12 cellular contexts compared by ENCODE assay signal in the genomic region with DNA sequence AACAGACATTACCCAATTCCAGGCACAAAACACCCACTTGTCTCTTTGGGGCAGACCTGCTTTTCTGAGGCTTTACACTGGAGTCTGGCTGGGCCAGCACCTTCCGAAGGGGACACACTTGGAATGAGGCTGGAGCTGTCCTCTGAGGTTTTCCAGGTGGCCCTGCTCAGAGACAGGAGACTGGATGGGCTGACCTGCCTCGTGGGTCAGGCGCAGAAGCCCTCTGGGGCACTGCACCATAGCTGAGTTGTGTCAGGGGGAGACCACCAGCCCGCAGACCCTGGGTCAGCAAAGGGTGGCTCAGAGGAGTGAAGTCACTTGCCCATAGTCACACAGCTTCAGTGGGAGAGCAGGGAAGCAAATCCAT. TPM values are rescaled to one million over a fixed set of nuclear protein-coding genes. Genes with fewer than 3 reads are reported as not detected.
DNase-seq lines count a peak whose midpoint lies in the region; ATAC-seq, FAIRE-seq and TF ChIP-seq lines count a peak whose summit lies in the region.
"Had no signal": no experiment of that assay in that cellular context is flagged by ENCODE, and none has a peak within 500 bp of the region (broad histone marks: within the 10 kb centered on the region; RNA-seq: fewer than 3 reads in every experiment).

No MANE protein-coding gene starts in this region.

- peak overlapping the region; percentile 76 for H3K4me3 Mint-ChIP-seq in activated T-cell treated with anti-CD3 and anti-CD28 coated beads, Interleukin-2, amount 50 U/mL, for 4 hours
- H3K4me3 Mint-ChIP-seq in IgD-negative memory B cell = peak overlapping the region in 3 of 4 donors; percentile 57 to 91 (median 88)

- no peaks in the 10 kb centered on the region for H3K9me3 ChIP-seq in H1 (ENCODE audit: insufficient read depth in 2 of 2, low read depth in 1 of 2, low read length in 1 of 2)
- no peaks in the 10 kb centered on the region for H3K9me3 ChIP-seq in trophoblast cell (ENCODE audit: insufficient read depth, low read depth, low read length)
- H3K9me3 ChIP-seq in mucosa of descending colon = no peaks in the 10 kb centered on the region

- peaks cover 26% of the 10 kb centered on the region for H3K4me1 Mint-ChIP-seq in activated T-cell treated with anti-CD3 and anti-CD28 coated beads, Interleukin-2, amount 50 U/mL, for 4 hours (ENCODE audit: low read depth)
- peaks cover 5 to 10% (median 6%) of the 10 kb centered on the region in 3 donors for H3K4me1 Mint-ChIP-seq in IgD-negative memory B cell

- H4K5ac ChIP-seq in H1 (ENCODE audit: insufficient read length, low read depth, low read length) = no peak overlapping the region

- H3K18ac ChIP-seq in H1 (ENCODE audit: extremely low read depth, low read length) = no peak overlapping the region
- H3K18ac ChIP-seq in trophoblast cell (ENCODE audit: low read length) = no peak overlapping the region

- 0 out of 2 replicates have a peak overlapping the region, but pooled peaks have one; percentile 16 for H2BK5ac ChIP-seq in H1 (ENCODE audit: low read depth, low read length)
- no peak overlapping the region for H2BK5ac ChIP-seq in trophoblast cell (ENCODE audit: low read depth, low read length, poor library complexity)

- TF ChIP-seq RAD21 in H1 (IDR thresholded peaks at IDR 0.05 in 1 of 2, conservative IDR thresholded peaks at IDR 0.05 in 1 of 2; ENCODE audit: low read depth in 2 of 2, low read length in 2 of 2) = no peak

- H3K14ac ChIP-seq in H1 (ENCODE audit: insufficient read length) = no peak overlapping the region
- no peak overlapping the region for H3K14ac ChIP-seq in trophoblast cell (ENCODE audit: low read length)

- H3K4me3 ChIP-seq in H1 (ENCODE audit: extremely low read depth in 1 of 4, insufficient read depth in 2 of 4, low read depth in 3 of 4, low read length in 4 of 4) (0 out of 8 replicates have a peak overlapping the region, but pooled peaks of 1 of the 4 experiments have one; percentile 33), trophoblast cell (ENCODE audit: low read depth, low read length) (no peak overlapping the region), mucosa of descending colon (no peak overlapping the region)

- intact Hi-C loops in posterior vena cava (cut with DNase I) = no loop called here
- intact Hi-C loops in mucosa of descending colon (cut with DNase I, micrococcal nuclease) = no loop called here

- H3K27me3 Mint-ChIP-seq in activated T-cell treated with anti-CD3 and anti-CD28 coated beads, Interleukin-2, amount 50 U/mL, for 4 hours (ENCODE audit: low read depth) = peaks cover 26% of the 10 kb centered on the region
- H3K27me3 Mint-ChIP-seq in IgD-negative memory B cell = peaks cover 19% of the 10 kb centered on the region

- H3K4me1 ChIP-seq in H1 (replicated peaks in 1 of 4; ENCODE audit: control insufficient read depth in 3 of 4, insufficient read depth in 4 of 4, low read length in 3 of 4) (peaks cover 5 to 46% (median 35%) of the 10 kb centered on the region in 4 experiments), trophoblast cell (ENCODE audit: control insufficient read depth in 1 of 2, insufficient read depth in 2 of 2, low read length in 2 of 2) (peaks cover 19 to 23% of the 10 kb centered on the region in 2 experiments), mucosa of descending colon (ENCODE audit: low read depth) (peaks cover 23% of the 10 kb centered on the region)

- H2BK20ac ChIP-seq in H1 (ENCODE audit: low read length) = no peak overlapping the region

- H2AFZ ChIP-seq in H1 (ENCODE audit: low read length) = no peak overlapping the region
- no peak overlapping the region for H2AFZ ChIP-seq in trophoblast cell (ENCODE audit: insufficient read depth, low read length, poor library complexity)

- H2AK5ac ChIP-seq in H1 (ENCODE audit: low read depth, low read length) (no peak overlapping the region; the same call in 1 of the 2 replicates), trophoblast cell (ENCODE audit: low read length) (no peak overlapping the region)

- TF ChIP-seq CTCF in H1 (IDR thresholded peaks at IDR 0.05; ENCODE audit: control extremely low read depth in 1 of 3, insufficient read depth in 1 of 3, low read depth in 1 of 3, low read length in 3 of 3) = no peak
- no peak for TF ChIP-seq CTCF in mucosa of descending colon (IDR thresholded peaks at IDR 0.05)

- H3K27ac ChIP-seq in H1 (ENCODE audit: low read depth, low read length) = no peak overlapping the region
- H3K27ac ChIP-seq in trophoblast cell (ENCODE audit: low read depth, low read length) = no peak overlapping the region

- H2BK12ac ChIP-seq in H1 (ENCODE audit: low read depth, low read length) (no peak overlapping the region), trophoblast cell (ENCODE audit: low read length) (no peak overlapping the region)

- H3K23ac ChIP-seq in H1 (ENCODE audit: insufficient read length) (no peak overlapping the region), trophoblast cell (ENCODE audit: low read length) (no peak overlapping the region)

- peaks cover 1 to 3% of the 10 kb centered on the region in 2 experiments for H4K20me1 ChIP-seq in H1 (replicated peaks in 1 of 2; ENCODE audit: control insufficient read depth in 1 of 2, insufficient read depth in 2 of 2, low read length in 2 of 2)

- H4K91ac ChIP-seq in H1 (replicated peaks; ENCODE audit: insufficient read length, low read length) (no peak overlapping the region), trophoblast cell (ENCODE audit: low read depth, low read length) (no peak overlapping the region)

- DNase-seq in activated T-cell treated with anti-CD3 and anti-CD28 coated beads, Interleukin-2, amount 50 U/mL, for 4 hours = no peak
- no peak for DNase-seq in activated T-cell treated with anti-CD3 and anti-CD28 coated beads, Interleukin-2, amount 50 U/mL, for 1 hour
- DNase-seq in H1 (ENCODE audit: low read depth in 1 of 2, low spot score in 2 of 2) = peak in 1 of 2 experiments; percentile 49
- peak; percentile 47 for DNase-seq in posterior vena cava (ENCODE audit: low spot score)
- no peak for DNase-seq in trophoblast cell
- no peak for DNase-seq in mucosa of descending colon
- DNase-seq: NCI-H187 had no signal

- WGBS in H1 (ENCODE audit: extremely low coverage in 1 of 2, insufficient coverage in 1 of 2, insufficient read length in 1 of 2, insufficient replicate concordance in 2 of 2, low coverage in 1 of 2, low lambda C conversion rate in 2 of 2, missing lambda C conversion rate in 1 of 2), 2 experiments = 83% methylated on average over 4 of the region's 4 CpGs; no CpG with 5 or more reads in 1 of the 2 experiments
- no CpG with 5 or more reads among the region's 4 CpGs for WGBS in trophoblast cell (ENCODE audit: extremely low coverage, insufficient coverage, insufficient read length)

- H2BK15ac ChIP-seq in H1 (ENCODE audit: low read length) = peak overlapping the region; percentile 29; the same call in 1 of the 2 replicates

- peak overlapping the region in 1 of 3 donors; percentile 33 for H3K27ac Mint-ChIP-seq in IgD-negative memory B cell

- H3K56ac ChIP-seq in H1 (replicated peaks; ENCODE audit: insufficient read length, low read depth, low read length) = no peak overlapping the region

- CTCF ChIA-PET in H1 (lab: Charles Lee; ENCODE audit: partially characterized antibody) = interaction anchor here (1.3 to 4.6 kb wide), 3 partner anchors 11 to 33 kb away, joined by 3 to 34 read pairs (median 14); a partner anchor contains a TSS

- no peaks in the 10 kb centered on the region for H3K9me3 Mint-ChIP-seq in activated T-cell treated with anti-CD3 and anti-CD28 coated beads, Interleukin-2, amount 50 U/mL, for 4 hours
- no peaks in the 10 kb centered on the region for H3K9me3 Mint-ChIP-seq in IgD-negative memory B cell

- peaks cover 2 to 30% (median 27%) of the 10 kb centered on the region in 4 experiments for H3K27me3 ChIP-seq in H1 (replicated peaks in 1 of 4; ENCODE audit: control insufficient read depth in 3 of 4, extremely low read depth in 1 of 4, insufficient read depth in 3 of 4, low read length in 3 of 4)
- H3K27me3 ChIP-seq in trophoblast cell (ENCODE audit: insufficient read depth, low read length) = peaks cover 25% of the 10 kb centered on the region

- peaks cover 11% of the 10 kb centered on the region; the same call in 1 of the 2 replicates for H3K23me2 ChIP-seq in H1 (ENCODE audit: low read depth, low read length)

- no peaks in the 10 kb centered on the region for H3K36me3 Mint-ChIP-seq in activated T-cell treated with anti-CD3 and anti-CD28 coated beads, Interleukin-2, amount 50 U/mL, for 4 hours (ENCODE audit: insufficient read depth)
- H3K36me3 Mint-ChIP-seq in IgD-negative memory B cell = peaks cover 2% of the 10 kb centered on the region

- no peaks in the 10 kb centered on the region; a peak in 1 of 4 replicates for H3K79me2 ChIP-seq in H1 (ENCODE audit: control insufficient read depth in 1 of 2, insufficient read depth in 2 of 2, low read length in 2 of 2)
- peaks cover 2% of the 10 kb centered on the region for H3K79me2 ChIP-seq in trophoblast cell (ENCODE audit: control insufficient read depth, insufficient read depth, low read length, poor library complexity)

- H2BK120ac ChIP-seq in H1 (replicated peaks; ENCODE audit: low read depth, low read length) = no peak overlapping the region
- no peak overlapping the region for H2BK120ac ChIP-seq in trophoblast cell (ENCODE audit: insufficient read depth, low read length, poor library complexity)

- H3K4ac ChIP-seq in H1 (replicated peaks; ENCODE audit: insufficient read length, low read depth, low read length) (no peak overlapping the region), trophoblast cell (ENCODE audit: low read depth, low read length) (no peak overlapping the region)

- no peak for TF ChIP-seq EP300 in H1 (IDR thresholded peaks at IDR 0.05; ENCODE audit: borderline replicate concordance in 1 of 2, low read depth in 2 of 2, low read length in 2 of 2)

- ATAC-seq in activated T-cell treated with anti-CD3 and anti-CD28 coated beads, Interleukin-2, amount 50 U/mL, for 4 hours = no peak
- ATAC-seq in GM21447 (IDR thresholded peaks at IDR 0.05; ENCODE audit: unreplicated experiment) (no peak), mucosa of descending colon (no peak)

- H3K79me1 ChIP-seq in H1 (ENCODE audit: low read depth, low read length) (no peaks in the 10 kb centered on the region), trophoblast cell (ENCODE audit: low read length) (peaks cover 19% of the 10 kb centered on the region)

- FAIRE-seq in H1 (lab: Jason Lieb, UNC) = no peak

- H3K4me2 ChIP-seq in H1 (ENCODE audit: insufficient read depth in 1 of 2, low read depth in 2 of 2, low read length in 2 of 2) (peak overlapping the region; percentile 97; a peak in 2 of 4 replicates), trophoblast cell (ENCODE audit: low read length) (no peak overlapping the region)

- no peak overlapping the region for H4K8ac ChIP-seq in H1 (ENCODE audit: extremely low read depth, insufficient read depth, low read length)
- no peak overlapping the region for H4K8ac ChIP-seq in trophoblast cell (ENCODE audit: low read depth, low read length)

- no peak overlapping the region for H3K9ac ChIP-seq in H1 (replicated peaks in 1 of 4; ENCODE audit: extremely low read depth in 1 of 4, low read depth in 3 of 4, low read length in 3 of 4)
- no peak overlapping the region for H3K9ac ChIP-seq in trophoblast cell (ENCODE audit: low read length)

- POLR2A ChIA-PET in H1 (lab: Charles Lee; ENCODE audit: partially characterized antibody) = interaction anchor here (1.6 to 7.8 kb wide), 3 partner anchors 14 to 56 kb away, joined by 10 to 68 read pairs (median 11); a partner anchor contains a TSS

- no peak for TF ChIP-seq POLR2A in H1 (IDR thresholded peaks at IDR 0.05; ENCODE audit: control extremely low read depth in 1 of 2, low read depth in 2 of 2, low read length in 2 of 2)

- H3K36me3 ChIP-seq in H1 (ENCODE audit: control insufficient read depth in 2 of 4, insufficient read depth in 4 of 4, low read length in 3 of 4) = no peaks in the 10 kb centered on the region
- no peaks in the 10 kb centered on the region for H3K36me3 ChIP-seq in trophoblast cell (ENCODE audit: control insufficient read depth in 1 of 2, insufficient read depth in 2 of 2, low read length in 2 of 2)
- H3K36me3 ChIP-seq in mucosa of descending colon (ENCODE audit: low read depth) = no peaks in the 10 kb centered on the region

- H4K12ac ChIP-seq in trophoblast cell (ENCODE audit: low read depth, low read length) = no peak overlapping the region

RNA-seq across cellular contexts. Expression of a gene that starts 1.8 kb away (rescaled TPM):
- 1 to 10 TPM; 1.0 to 2.1 (median 1.1) TPM for total RNA-seq in activated T-cell treated with anti-CD3 and anti-CD28 coated beads, Interleukin-2, amount 50 U/mL, for 4 hours
- polyA plus RNA-seq in IgD-negative memory B cell (not detected), H1 (2011; rRNA removed) (13.2 and 16.7 TPM in 2 replicates)
- total RNA-seq in H1 (2021; fragmentation: NEBNext Ultra II Directional; extraction: Animal tissue kit (Norgen Biotek cat#: 25700)) = 18.3 and 18.4 TPM in 2 replicates
- 18.1 TPM for polyA plus RNA-seq in H1 (2011; cell fraction: cytosol; rRNA removed)
- polyA plus RNA-seq in H1 (2011; cell fraction: nucleus; rRNA removed) = 56.3 TPM
- 15.3 to 22.7 TPM (median 18.5 TPM) in 4 replicates for polyA plus RNA-seq in H1 (2012, experiment 1 of 2)
- 13.8 TPM for polyA plus RNA-seq in H1 (2012, experiment 2 of 2)
- polyA plus RNA-seq in H1 (2013, experiment 1 of 2) = 8.4 TPM
- 8.1 TPM for polyA plus RNA-seq in H1 (2013, experiment 2 of 2)
- 6.4 and 7.4 TPM in 2 replicates for polyA minus RNA-seq in H1 (2011; rRNA and poly(A)+ RNA removed)
- 5.1 TPM for polyA minus RNA-seq in H1 (2011; cell fraction: cytosol; rRNA and poly(A)+ RNA removed)
- 9.6 TPM for polyA minus RNA-seq in H1 (2011; cell fraction: nucleus; rRNA and poly(A)+ RNA removed)
- total RNA-seq in posterior vena cava (1 to 10 TPM in 1 of 2 donors, under 1 TPM in 1; 0.14 to 2.1 TPM), mucosa of descending colon (under 1 TPM in 2 of 3 donors, not detected in 1; 0.07 to 0.09 TPM)
- polyA plus RNA-seq in trophoblast cell (2013) = 2.9 and 3.1 TPM in 2 replicates
- total RNA-seq: mononuclear cell, urinary bladder had no signal

RNA-seq across cellular contexts. Expression of a gene that starts 12.9 kb away (rescaled TPM):
- total RNA-seq in activated T-cell treated with anti-CD3 and anti-CD28 coated beads, Interleukin-2, amount 50 U/mL, for 4 hours = not detected
- polyA plus RNA-seq in IgD-negative memory B cell (not detected), H1 (2011; rRNA removed) (6.9 and 10.5 TPM in 2 replicates)
- total RNA-seq in H1 (2021; fragmentation: NEBNext Ultra II Directional; extraction: Animal tissue kit (Norgen Biotek cat#: 25700)) = 9.9 and 10.4 TPM in 2 replicates
- 9.7 TPM for polyA plus RNA-seq in H1 (2011; cell fraction: cytosol; rRNA removed)
- polyA plus RNA-seq in H1 (2011; cell fraction: nucleus; rRNA removed) = 14.6 TPM
- polyA plus RNA-seq in H1 (2012, experiment 1 of 2) = 6.2 to 10.5 TPM (median 8.5 TPM) in 4 replicates
- polyA plus RNA-seq in H1 (2012, experiment 2 of 2) = 5.9 TPM
- polyA plus RNA-seq in H1 (2013, experiment 1 of 2) = 7.4 TPM
- polyA plus RNA-seq in H1 (2013, experiment 2 of 2) = 6.7 TPM
- 8.8 and 14.3 TPM in 2 replicates for polyA minus RNA-seq in H1 (2011; rRNA and poly(A)+ RNA removed)
- 10.8 TPM for polyA minus RNA-seq in H1 (2011; cell fraction: cytosol; rRNA and poly(A)+ RNA removed)
- 11.0 TPM for polyA minus RNA-seq in H1 (2011; cell fraction: nucleus; rRNA and poly(A)+ RNA removed)
- total RNA-seq in posterior vena cava (1 to 10 TPM; 2.9 to 3.2 TPM), mucosa of descending colon (under 1 TPM; 0.20 to 0.63 (median 0.53) TPM)
- 1.4 TPM in 2 replicates for polyA plus RNA-seq in trophoblast cell (2013)
- total RNA-seq: T-helper 1 cell treated with Interleukin-12 subunit alpha and Interleukin-12 subunit beta and Interleukin-4 antibody, amounts not matched to agents 30 ng/mL and 1 ng/mL, for 36 hours had no signal

RNA-seq across cellular contexts. Expression of a gene that starts 56.4 kb away (rescaled TPM):
- total RNA-seq in activated T-cell treated with anti-CD3 and anti-CD28 coated beads, Interleukin-2, amount 50 U/mL, for 4 hours = 100 to 1,000 TPM; 102 to 116 (median 107) TPM
- polyA plus RNA-seq in IgD-negative memory B cell (230 TPM), H1 (2011; rRNA removed) (47.4 and 47.6 TPM in 2 replicates)
- 121 and 125 TPM in 2 replicates for total RNA-seq in H1 (2021; fragmentation: NEBNext Ultra II Directional; extraction: Animal tissue kit (Norgen Biotek cat#: 25700))
- 77.7 TPM for polyA plus RNA-seq in H1 (2011; cell fraction: cytosol; rRNA removed)
- polyA plus RNA-seq in H1 (2011; cell fraction: nucleus; rRNA removed) = 62.1 TPM
- 73.1 to 95.8 TPM (median 92.7 TPM) in 4 replicates for polyA plus RNA-seq in H1 (2012, experiment 1 of 2)
- polyA plus RNA-seq in H1 (2012, experiment 2 of 2) = 13.5 TPM
- polyA plus RNA-seq in H1 (2013, experiment 1 of 2) = 74.0 TPM
- polyA plus RNA-seq in H1 (2013, experiment 2 of 2) = 71.2 TPM
- polyA minus RNA-seq in H1 (2011; rRNA and poly(A)+ RNA removed) = 43.7 and 53.5 TPM in 2 replicates
- polyA minus RNA-seq in H1 (2011; cell fraction: cytosol; rRNA and poly(A)+ RNA removed) = 42.9 TPM
- 113 TPM for polyA minus RNA-seq in H1 (2011; cell fraction: nucleus; rRNA and poly(A)+ RNA removed)
- total RNA-seq in posterior vena cava (100 to 1,000 TPM; 149 to 164 TPM), mucosa of descending colon (100 to 1,000 TPM; 168 to 276 (median 246) TPM)
- 118 and 125 TPM in 2 replicates for polyA plus RNA-seq in trophoblast cell (2013)
